ENCODE assay signal across 19 cellular contexts in genomic region chr3:187758318-187758717, GRCh38. TPM values are rescaled to one million over a fixed set of nuclear protein-coding genes. Genes with fewer than 3 reads are reported as not detected.
DNase-seq lines count a peak whose midpoint lies in the region; ATAC-seq, FAIRE-seq and TF ChIP-seq lines count a peak whose summit lies in the region.
"Had no signal": no experiment of that assay in that cellular context is flagged by ENCODE, and none has a peak within 500 bp of the region (broad histone marks: within the 10 kb centered on the region; RNA-seq: fewer than 3 reads in every experiment).

No MANE protein-coding gene starts in this region.

- TF ChIP-seq POLR2A in GM12892 (IDR thresholded peaks at IDR 0.05; ENCODE audit: low read depth, low read length), result no peak

- H3K36me3 ChIP-seq in kidney (ENCODE audit: control insufficient read depth in 1 of 2, insufficient read depth in 2 of 2, low read length in 2 of 2), result no peaks in the 10 kb centered on the region

- H3K4me1 Mint-ChIP-seq in stimulated activated naive B cell treated with anti-CD40 and anti-IgM and Interleukin-4, amounts not matched to agents 10 μg/mL and 1 μg/mL and 100 μg/mL, for 72 hours, result peaks cover 3 to 12% of the 10 kb centered on the region in 2 donors

- DNase-seq in RCC 7860 (ENCODE audit: low spot score) (peak; percentile 22), kidney (no peak), DMS153 (lab: John Stamatoyannopoulos, UW) (no peak), activated gamma-delta T cell (lab: John Stamatoyannopoulos, UW) (no peak), GM12892 (ENCODE audit: insufficient read length) (no peak)
- no peak for DNase-seq in stimulated activated naive B cell treated with anti-CD40 and anti-IgM and Interleukin-4, amounts not matched to agents 10 μg/mL and 1 μg/mL and 100 μg/mL, for 72 hours
- DNase-seq: CD8-positive, alpha-beta T cell; COR-L47; DMS53; GF-D8 had no signal

- no peak overlapping the region for H3K9ac ChIP-seq in kidney (ENCODE audit: low read length in 2 of 2)
- H3K9ac ChIP-seq: KMS-11 had no signal

- peak; percentile 62 for ATAC-seq in HG03378 (IDR thresholded peaks at IDR 0.05; ENCODE audit: unreplicated experiment)
- peak; percentile 27 to 33 for ATAC-seq in stimulated activated naive B cell treated with anti-CD40 and anti-IgM and Interleukin-4, amounts not matched to agents 10 μg/mL and 1 μg/mL and 100 μg/mL, for 72 hours (replicated peaks)
- ATAC-seq: A549; CD8-positive, alpha-beta T cell; HCT116 had no signal

- H3K9me3 ChIP-seq in kidney (ENCODE audit: control insufficient read depth in 1 of 2, low read length in 2 of 2), result no peaks in the 10 kb centered on the region
- H3K9me3 ChIP-seq: A549 had no signal

- intact Hi-C loops in kidney (cut with DNase I), result no loop called here

- H3K36me3 Mint-ChIP-seq in stimulated activated naive B cell treated with anti-CD40 and anti-IgM and Interleukin-4, amounts not matched to agents 10 μg/mL and 1 μg/mL and 100 μg/mL, for 72 hours, result no peaks in the 10 kb centered on the region
- H3K36me3 Mint-ChIP-seq: CD8-positive, alpha-beta T cell had no signal

- no peaks in the 10 kb centered on the region for H3K9me3 Mint-ChIP-seq in stimulated activated naive B cell treated with anti-CD40 and anti-IgM and Interleukin-4, amounts not matched to agents 10 μg/mL and 1 μg/mL and 100 μg/mL, for 72 hours
- H3K9me3 Mint-ChIP-seq: CD14-positive monocyte; CD8-positive, alpha-beta T cell had no signal

- TF ChIP-seq CTCF in kidney (IDR thresholded peaks at IDR 0.05; ENCODE audit: borderline replicate concordance, extremely low read depth, insufficient read depth), result no peak

- no peak overlapping the region for H3K4me3 ChIP-seq in kidney (ENCODE audit: low read length in 2 of 2)
- H3K4me3 ChIP-seq: A549 had no signal

- peaks cover 0 to 9% of the 10 kb centered on the region in 2 donors for H3K4me1 ChIP-seq in kidney (ENCODE audit: control insufficient read depth in 1 of 2, insufficient read depth in 1 of 2, low read depth in 1 of 2, low read length in 2 of 2)
- H3K4me1 ChIP-seq: A549 had no signal

- H3K27ac Mint-ChIP-seq in stimulated activated naive B cell treated with anti-CD40 and anti-IgM and Interleukin-4, amounts not matched to agents 10 μg/mL and 1 μg/mL and 100 μg/mL, for 72 hours, result no peak overlapping the region
- H3K27ac Mint-ChIP-seq: CD8-positive, alpha-beta T cell had no signal

- H3K4me3 Mint-ChIP-seq in stimulated activated naive B cell treated with anti-CD40 and anti-IgM and Interleukin-4, amounts not matched to agents 10 μg/mL and 1 μg/mL and 100 μg/mL, for 72 hours, result no peak overlapping the region
- H3K4me3 Mint-ChIP-seq: CD14-positive monocyte; CD8-positive, alpha-beta T cell had no signal

- H3K27ac ChIP-seq in kidney (ENCODE audit: low read depth in 2 of 2, low read length in 2 of 2), result no peak overlapping the region
- H3K27ac ChIP-seq: A549, KMS-11 had no signal

- peaks cover 0 to 4% of the 10 kb centered on the region in 2 donors for H3K27me3 Mint-ChIP-seq in stimulated activated naive B cell treated with anti-CD40 and anti-IgM and Interleukin-4, amounts not matched to agents 10 μg/mL and 1 μg/mL and 100 μg/mL, for 72 hours

- FAIRE-seq in RCC 7860 (lab: Jason Lieb, UNC) (peak; percentile 93), kidney (lab: Jason Lieb, UNC) (peak; percentile 6), GM12892 (lab: Jason Lieb, UNC) (no peak)
- FAIRE-seq: A549, GM18507, H1 had no signal

RNA-seq across cellular contexts. Expression of gene BCL6, which starts 13.1 kb away (rescaled TPM):
- 110 TPM for total RNA-seq in kidney
- polyA plus RNA-seq in kidney (ENCODE audit: insufficient read depth, low read depth, low replicate concordance), result 7.3 TPM
- 0.15 TPM for polyA plus RNA-seq in GM12892 (2012; ENCODE audit: missing spikeins)

RNA-seq across cellular contexts. Expression of gene RTP2, which starts 56.0 kb away (rescaled TPM):
- not detected for total RNA-seq in kidney
- not detected for polyA plus RNA-seq in kidney (ENCODE audit: insufficient read depth, low read depth, low replicate concordance)
- polyA plus RNA-seq in GM12892 (2012; ENCODE audit: missing spikeins), result not detected
- total RNA-seq: CD8-positive, alpha-beta T cell; H1; HT1080 had no signal
- polyA plus RNA-seq: A549, BJ, CD14-positive monocyte, H1 had no signal
